Comparison of ENCODE assay signal across 20 cellular contexts in the genomic region with DNA sequence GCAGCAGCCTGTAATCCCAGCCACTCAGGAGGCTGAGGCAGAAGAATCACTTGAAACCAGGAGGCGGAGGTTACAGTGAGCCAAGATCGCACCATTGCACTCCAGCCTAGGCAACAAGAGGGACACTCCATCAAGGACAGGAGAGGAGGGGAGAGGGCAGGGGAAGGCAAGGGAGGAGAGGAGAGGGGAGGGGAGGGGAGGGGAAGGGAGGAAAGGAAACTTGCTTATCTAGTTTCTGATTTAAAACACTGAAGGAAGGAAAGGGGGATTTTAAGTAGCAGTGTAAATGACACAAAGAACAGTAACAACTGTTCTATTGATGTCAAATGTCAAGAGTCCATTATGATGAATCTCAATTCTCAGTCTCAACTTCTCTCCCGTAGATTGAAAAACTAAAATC. TPM values are rescaled to one million over a fixed set of nuclear protein-coding genes. Genes with fewer than 3 reads are reported as not detected.
A peak's percentile ranks its signal among the peaks of the same experiment; 100 is the strongest.
DNase-seq lines count a peak whose midpoint lies in the region; ATAC-seq and TF ChIP-seq lines count a peak whose summit lies in the region.
"Had no signal": no experiment of that assay in that cellular context is flagged by ENCODE, and none has a peak within 500 bp of the region (broad histone marks: within the 10 kb centered on the region; RNA-seq: fewer than 3 reads in every experiment).

No MANE protein-coding gene starts in this region.

- no peak for TF ChIP-seq CTCF in HEK293 (tag by site-specific recombination; IDR thresholded peaks at IDR 0.05)

- H3K36me3 Mint-ChIP-seq in activated CD4-positive, alpha-beta T cell treated with anti-CD3 and anti-CD28 coated beads, Interleukin-2, amount 10 ng/mL, durations not matched to agents 24 days and 14 days (ENCODE audit: low read depth), result no peaks in the 10 kb centered on the region
- H3K36me3 Mint-ChIP-seq in activated T-helper 17 cell treated with anti-CD3 and anti-CD28 coated beads, Interleukin-2, amount 50 U/mL, for 72 hours (ENCODE audit: low read depth), result no peaks in the 10 kb centered on the region
- H3K36me3 Mint-ChIP-seq in naive thymus-derived CD8-positive, alpha-beta T cell, result no peaks in the 10 kb centered on the region
- H3K36me3 Mint-ChIP-seq: neural progenitor cell had no signal

- no peak overlapping the region for H3K27ac ChIP-seq in HEK293 (ENCODE audit: extremely low read depth, low read depth, low read length)
- H3K27ac ChIP-seq: C4-2B, hepatocyte, neural progenitor cell, psoas muscle, SK-N-MC had no signal

- intact Hi-C loops in activated CD4-positive, alpha-beta T cell treated with anti-CD3 and anti-CD28 coated beads, Interleukin-2, amount 10 ng/mL, durations not matched to agents 24 days and 14 days (cut with micrococcal nuclease), result loop anchor here (1.0 to 10.0 kb wide), 4 partner anchors 44 to 400 kb away; a partner anchor contains a TSS

- CTCF ChIA-PET in HEK293 (lab: Yijun Ruan, JAX), result interaction anchor here (1.4 kb wide), 1 partner anchor 14 kb away, joined by 8 read pairs; no protein-coding TSS in a partner anchor

- no peaks in the 10 kb centered on the region for H3K36me3 ChIP-seq in HEK293 (ENCODE audit: control insufficient read depth in 2 of 2, insufficient read depth in 1 of 2, low read length in 2 of 2)
- H3K36me3 ChIP-seq: neural progenitor cell had no signal

- H3K9me3 Mint-ChIP-seq in activated CD4-positive, alpha-beta T cell treated with anti-CD3 and anti-CD28 coated beads, Interleukin-2, amount 10 ng/mL, durations not matched to agents 24 days and 14 days, result no peaks in the 10 kb centered on the region
- no peaks in the 10 kb centered on the region for H3K9me3 Mint-ChIP-seq in activated T-helper 17 cell treated with anti-CD3 and anti-CD28 coated beads, Interleukin-2, amount 50 U/mL, for 72 hours
- H3K9me3 Mint-ChIP-seq in naive thymus-derived CD8-positive, alpha-beta T cell, result no peaks in the 10 kb centered on the region
- H3K9me3 Mint-ChIP-seq: neural progenitor cell had no signal

- peak; percentile 86 for ATAC-seq in activated T-helper 17 cell treated with anti-CD3 and anti-CD28 coated beads, Interleukin-2, amount 50 U/mL, for 72 hours (replicated peaks)
- ATAC-seq in naive thymus-derived CD8-positive, alpha-beta T cell, result no peak
- no peak for ATAC-seq in GM21717 (IDR thresholded peaks at IDR 0.05; ENCODE audit: unreplicated experiment)
- no peak for ATAC-seq in HG03460 (IDR thresholded peaks at IDR 0.05; ENCODE audit: unreplicated experiment)
- ATAC-seq: psoas muscle had no signal

- peak overlapping the region; percentile 29 for H3K4me3 Mint-ChIP-seq in activated CD4-positive, alpha-beta T cell treated with anti-CD3 and anti-CD28 coated beads, Interleukin-2, amount 10 ng/mL, durations not matched to agents 24 days and 14 days
- peak overlapping the region; percentile 26 for H3K4me3 Mint-ChIP-seq in activated T-helper 17 cell treated with anti-CD3 and anti-CD28 coated beads, Interleukin-2, amount 50 U/mL, for 72 hours
- H3K4me3 Mint-ChIP-seq in naive thymus-derived CD8-positive, alpha-beta T cell, result peak overlapping the region in 6 of 10 donors; percentile 3 to 44 (median 25)
- H3K4me3 Mint-ChIP-seq: neural progenitor cell had no signal

- no peak for DNase-seq in activated CD4-positive, alpha-beta T cell treated with anti-CD3 and anti-CD28 coated beads, Interleukin-2, amount 10 ng/mL, durations not matched to agents 24 days and 14 days
- DNase-seq in activated CD4-positive, alpha-beta T cell treated with anti-CD3 and anti-CD28 coated beads for 4 hours, result no peak
- no peak for DNase-seq in naive thymus-derived CD8-positive, alpha-beta T cell
- DNase-seq in activated CD8-positive, alpha-beta memory T cell treated with anti-CD3 and anti-CD28 coated beads, Interleukin-2, amount 50 U/mL, for 48 hours, result no peak
- DNase-seq: activated effector memory CD4-positive, alpha-beta T cell treated with Interleukin-2 at 50 U/mL for 16 hours; DMS79 treated with DMSO at 0.1 percent for 48 hours; kidney; mesenchymal stem cell; NCI-H1417; NCI-H774; psoas muscle; small intestine had no signal

- H3K4me3 ChIP-seq in HEK293 (ENCODE audit: low read depth, low read length), result no peak overlapping the region
- H3K4me3 ChIP-seq: hepatocyte, neural progenitor cell, psoas muscle, SK-N-MC had no signal

- H3K4me1 ChIP-seq in HEK293 (ENCODE audit: control insufficient read depth, insufficient read depth, low read length), result peaks cover 11% of the 10 kb centered on the region
- H3K4me1 ChIP-seq: neural progenitor cell had no signal

- POLR2A ChIA-PET in HEK293 (lab: Yijun Ruan, JAX), result interaction anchor here (0.7 kb wide), 1 partner anchor 17 kb away, joined by 5 read pairs; no protein-coding TSS in a partner anchor
- POLR2A ChIA-PET in naive thymus-derived CD8-positive, alpha-beta T cell (lab: Charles Lee), result no interaction called here

- peak overlapping the region; percentile 79 for H3K27ac Mint-ChIP-seq in activated CD4-positive, alpha-beta T cell treated with anti-CD3 and anti-CD28 coated beads, Interleukin-2, amount 10 ng/mL, durations not matched to agents 24 days and 14 days
- H3K27ac Mint-ChIP-seq in activated T-helper 17 cell treated with anti-CD3 and anti-CD28 coated beads, Interleukin-2, amount 50 U/mL, for 72 hours, result no peak overlapping the region
- peak overlapping the region in 6 of 10 donors; percentile 46 to 68 (median 58) for H3K27ac Mint-ChIP-seq in naive thymus-derived CD8-positive, alpha-beta T cell
- H3K27ac Mint-ChIP-seq: neural progenitor cell had no signal

- no peaks in the 10 kb centered on the region for H3K9me3 ChIP-seq in HEK293 (ENCODE audit: control insufficient read depth, insufficient read depth, low read depth, low read length)
- H3K9me3 ChIP-seq: psoas muscle had no signal

- H3K27me3 Mint-ChIP-seq in activated CD4-positive, alpha-beta T cell treated with anti-CD3 and anti-CD28 coated beads, Interleukin-2, amount 10 ng/mL, durations not matched to agents 24 days and 14 days, result no peaks in the 10 kb centered on the region
- H3K27me3 Mint-ChIP-seq in activated T-helper 17 cell treated with anti-CD3 and anti-CD28 coated beads, Interleukin-2, amount 50 U/mL, for 72 hours, result no peaks in the 10 kb centered on the region
- H3K27me3 Mint-ChIP-seq in naive thymus-derived CD8-positive, alpha-beta T cell, result no peaks in the 10 kb centered on the region

- peaks cover 39% of the 10 kb centered on the region for H3K4me1 Mint-ChIP-seq in activated CD4-positive, alpha-beta T cell treated with anti-CD3 and anti-CD28 coated beads, Interleukin-2, amount 10 ng/mL, durations not matched to agents 24 days and 14 days
- H3K4me1 Mint-ChIP-seq in activated T-helper 17 cell treated with anti-CD3 and anti-CD28 coated beads, Interleukin-2, amount 50 U/mL, for 72 hours, result peaks cover 16% of the 10 kb centered on the region
- H3K4me1 Mint-ChIP-seq in naive thymus-derived CD8-positive, alpha-beta T cell, result peaks cover 16 to 87% (median 48%) of the 10 kb centered on the region in 4 donors

TF ChIP-seq in HEK293, 187 proteins besides CTCF, POLR2A, EP300 and RAD21:
- TF ChIP-seq ZNF501 (tag by site-specific recombination; IDR thresholded peaks at IDR 0.05), result no peak
- TF ChIP-seq OSR2 (tag by site-specific recombination; IDR thresholded peaks at IDR 0.05), result 0 out of 2 replicates have a peak, but pooled peaks have one; percentile 32
- TF ChIP-seq, protein P1, sequence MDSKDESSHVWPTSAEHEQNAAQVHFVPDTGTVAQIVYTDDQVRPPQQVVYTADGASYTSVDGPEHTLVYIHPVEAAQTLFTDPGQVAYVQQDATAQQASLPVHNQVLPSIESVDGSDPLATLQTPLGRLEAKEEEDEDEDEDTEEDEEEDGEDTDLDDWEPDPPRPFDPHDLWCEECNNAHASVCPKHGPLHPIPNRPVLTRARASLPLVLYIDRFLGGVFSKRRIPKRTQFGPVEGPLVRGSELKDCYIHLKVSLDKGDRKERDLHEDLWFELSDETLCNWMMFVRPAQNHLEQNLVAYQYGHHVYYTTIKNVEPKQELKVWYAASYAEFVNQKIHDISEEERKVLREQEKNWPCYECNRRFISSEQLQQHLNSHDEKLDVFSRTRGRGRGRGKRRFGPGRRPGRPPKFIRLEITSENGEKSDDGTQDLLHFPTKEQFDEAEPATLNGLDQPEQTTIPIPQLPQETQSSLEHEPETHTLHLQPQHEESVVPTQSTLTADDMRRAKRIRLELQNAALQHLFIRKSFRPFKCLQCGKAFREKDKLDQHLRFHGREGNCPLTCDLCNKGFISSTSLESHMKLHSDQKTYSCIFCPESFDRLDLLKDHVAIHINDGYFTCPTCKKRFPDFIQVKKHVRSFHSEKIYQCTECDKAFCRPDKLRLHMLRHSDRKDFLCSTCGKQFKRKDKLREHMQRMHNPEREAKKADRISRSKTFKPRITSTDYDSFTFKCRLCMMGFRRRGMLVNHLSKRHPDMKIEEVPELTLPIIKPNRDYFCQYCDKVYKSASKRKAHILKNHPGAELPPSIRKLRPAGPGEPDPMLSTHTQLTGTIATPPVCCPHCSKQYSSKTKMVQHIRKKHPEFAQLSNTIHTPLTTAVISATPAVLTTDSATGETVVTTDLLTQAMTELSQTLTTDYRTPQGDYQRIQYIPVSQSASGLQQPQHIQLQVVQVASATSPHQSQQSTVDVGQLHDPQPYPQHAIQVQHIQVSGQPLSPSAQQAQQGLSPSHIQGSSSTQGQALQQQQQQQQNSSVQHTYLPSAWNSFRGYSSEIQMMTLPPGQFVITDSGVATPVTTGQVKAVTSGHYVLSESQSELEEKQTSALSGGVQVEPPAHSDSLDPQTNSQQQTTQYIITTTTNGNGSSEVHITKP (tag by site-specific recombination; IDR thresholded peaks at IDR 0.05), result peak; percentile 83
- TF ChIP-seq WT1 (tag by site-specific recombination; IDR thresholded peaks at IDR 0.05), result peak; percentile 81
- TF ChIP-seq, protein P2, sequence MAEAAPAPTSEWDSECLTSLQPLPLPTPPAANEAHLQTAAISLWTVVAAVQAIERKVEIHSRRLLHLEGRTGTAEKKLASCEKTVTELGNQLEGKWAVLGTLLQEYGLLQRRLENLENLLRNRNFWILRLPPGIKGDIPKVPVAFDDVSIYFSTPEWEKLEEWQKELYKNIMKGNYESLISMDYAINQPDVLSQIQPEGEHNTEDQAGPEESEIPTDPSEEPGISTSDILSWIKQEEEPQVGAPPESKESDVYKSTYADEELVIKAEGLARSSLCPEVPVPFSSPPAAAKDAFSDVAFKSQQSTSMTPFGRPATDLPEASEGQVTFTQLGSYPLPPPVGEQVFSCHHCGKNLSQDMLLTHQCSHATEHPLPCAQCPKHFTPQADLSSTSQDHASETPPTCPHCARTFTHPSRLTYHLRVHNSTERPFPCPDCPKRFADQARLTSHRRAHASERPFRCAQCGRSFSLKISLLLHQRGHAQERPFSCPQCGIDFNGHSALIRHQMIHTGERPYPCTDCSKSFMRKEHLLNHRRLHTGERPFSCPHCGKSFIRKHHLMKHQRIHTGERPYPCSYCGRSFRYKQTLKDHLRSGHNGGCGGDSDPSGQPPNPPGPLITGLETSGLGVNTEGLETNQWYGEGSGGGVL (tag by site-specific recombination; IDR thresholded peaks at IDR 0.05), result peak; percentile 41

RNA-seq across cellular contexts. Expression of a gene that starts 43.7 kb away (rescaled TPM):
- total RNA-seq in activated CD4-positive, alpha-beta T cell treated with anti-CD3 and anti-CD28 coated beads, Interleukin-2, amount 10 ng/mL, durations not matched to agents 24 days and 14 days, result 47.4 and 52.3 TPM in 2 replicates
- 10 to 100 TPM; 31.5 to 38.5 TPM for total RNA-seq in activated T-helper 17 cell treated with anti-CD3 and anti-CD28 coated beads, Interleukin-2, amount 50 U/mL, for 72 hours
- total RNA-seq in naive thymus-derived CD8-positive, alpha-beta T cell, result 10 to 100 TPM; 39.2 to 40.4 TPM
- 10 to 100 TPM; 39.5 to 47.1 (median 41.4) TPM for polyA plus RNA-seq in naive thymus-derived CD8-positive, alpha-beta T cell
